Comparison of ENCODE assay signal across 1 cellular context in the genomic region with DNA sequence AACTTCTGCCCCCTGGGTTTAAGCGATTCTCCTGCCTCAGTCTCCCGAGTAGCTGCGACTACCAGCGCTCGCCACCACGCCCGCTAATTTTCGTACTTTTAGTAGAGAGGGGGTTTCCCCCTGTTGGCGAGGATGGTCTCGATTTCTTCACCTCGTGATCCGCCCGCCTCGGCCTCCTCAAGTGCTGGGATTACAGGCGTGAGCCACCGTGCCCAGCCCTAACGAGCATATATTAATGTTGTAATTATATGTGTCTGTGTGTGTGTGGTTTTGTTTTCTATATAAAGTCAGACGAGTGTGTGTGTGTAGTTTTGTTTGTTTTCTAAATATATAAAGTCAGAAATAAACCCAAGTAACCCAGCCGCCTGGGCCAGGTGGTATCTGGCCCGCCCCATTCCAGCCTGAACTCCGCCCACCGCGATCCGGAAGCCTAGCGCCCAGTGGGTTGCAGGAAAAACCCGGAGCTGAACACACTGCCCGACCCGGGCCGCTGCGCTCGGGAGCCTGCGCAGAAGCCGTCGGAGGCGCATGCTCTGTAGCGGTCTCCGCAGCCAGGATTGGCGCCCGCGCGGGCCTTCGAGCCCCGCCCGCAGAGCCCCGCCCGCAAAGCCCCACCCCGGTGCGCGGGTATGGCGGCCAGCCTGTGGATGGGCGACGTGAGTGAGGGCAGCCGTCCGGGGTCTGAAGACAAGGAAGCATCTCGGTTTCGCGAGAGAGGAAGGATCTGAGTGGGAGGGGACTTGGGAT.
TF ChIP-seq lines count a peak whose summit lies in the region.

Gene TRNAU1AP (plus strand): TSS at position 604 of the 747 bp plus-strand sequence. CDS start 26 bp downstream, at position 630.

TF ChIP-seq in K562, 482 proteins besides CTCF, POLR2A, EP300 and RAD21 (continued from another document):
- TF ChIP-seq, protein P1, sequence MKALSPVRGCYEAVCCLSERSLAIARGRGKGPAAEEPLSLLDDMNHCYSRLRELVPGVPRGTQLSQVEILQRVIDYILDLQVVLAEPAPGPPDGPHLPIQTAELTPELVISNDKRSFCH (CRISPR knock-in tag; IDR thresholded peaks at IDR 0.05) = no peak
- TF ChIP-seq, protein P1 (tag; IDR thresholded peaks at IDR 0.05) = peak; percentile 86
- TF ChIP-seq BACH1 (tag; IDR thresholded peaks at IDR 0.05) (no peak), HSF4 (CRISPR knock-in tag; IDR thresholded peaks at IDR 0.05; ENCODE audit: borderline replicate concordance) (peak; percentile 60; the same call in 1 of the 2 replicates), PREB (CRISPR knock-in tag; IDR thresholded peaks at IDR 0.05) (no peak), ZNF75A (CRISPR knock-in tag; IDR thresholded peaks at IDR 0.05) (no peak), CC2D1A (IDR thresholded peaks at IDR 0.05) (no peak), ZNF282 (CRISPR knock-in tag; IDR thresholded peaks at IDR 0.05) (no peak), HMBOX1 (IDR thresholded peaks at IDR 0.05) (no peak), MLLT1 (IDR thresholded peaks at IDR 0.05) (no peak; a peak in 3 of 4 replicates), POU5F1 (IDR thresholded peaks at IDR 0.05; ENCODE audit: borderline replicate concordance, low read depth, low read length, partially characterized antibody) (peak; percentile 84), TEAD4 (IDR thresholded peaks at IDR 0.05; ENCODE audit: low read length) (peak; percentile 61), TEAD4 (CRISPR knock-in tag; IDR thresholded peaks at IDR 0.05; ENCODE audit: borderline replicate concordance) (no peak), TFAM (CRISPR knock-in tag; conservative IDR thresholded peaks at IDR 0.05) (no peak), RBBP5 (IDR thresholded peaks at IDR 0.05; ENCODE audit: borderline replicate concordance, insufficient read depth, low read length, poor library complexity, severe bottlenecking) (peak; percentile 76), GABPB2 (CRISPR knock-in tag; conservative IDR thresholded peaks at IDR 0.05) (no peak), ZC3H8 (IDR thresholded peaks at IDR 0.05) (no peak), ZNF785 (CRISPR knock-in tag; IDR thresholded peaks at IDR 0.05) (no peak), COPS2 (conservative IDR thresholded peaks at IDR 0.05) (no peak), ZNF24 (IDR thresholded peaks at IDR 0.05) (no peak), GATA2 (CRISPR knock-in tag; IDR thresholded peaks at IDR 0.05) (no peak), ZBTB26 (CRISPR knock-in tag; IDR thresholded peaks at IDR 0.05) (no peak), ARID2 (IDR thresholded peaks at IDR 0.05) (no peak), ZNF408 (CRISPR knock-in tag; IDR thresholded peaks at IDR 0.05; ENCODE audit: low read depth) (no peak)
- TF ChIP-seq, protein P2, sequence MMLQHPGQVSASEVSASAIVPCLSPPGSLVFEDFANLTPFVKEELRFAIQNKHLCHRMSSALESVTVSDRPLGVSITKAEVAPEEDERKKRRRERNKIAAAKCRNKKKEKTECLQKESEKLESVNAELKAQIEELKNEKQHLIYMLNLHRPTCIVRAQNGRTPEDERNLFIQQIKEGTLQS (IDR thresholded peaks at IDR 0.05) = no peak
- TF ChIP-seq, protein P2 (CRISPR knock-in tag; conservative IDR thresholded peaks at IDR 0.05) = peak; percentile 80
